Comparison of ENCODE assay signal across 9 cellular contexts in genomic region chr19:12965812-12966135, GRCh38. TPM values are rescaled to one million over a fixed set of nuclear protein-coding genes. Genes with fewer than 3 reads are reported as not detected.
DNase-seq lines count a peak whose midpoint lies in the region; ATAC-seq, FAIRE-seq and TF ChIP-seq lines count a peak whose summit lies in the region.
"Had no signal": no experiment of that assay in that cellular context is flagged by ENCODE, and none has a peak within 500 bp of the region (broad histone marks: within the 10 kb centered on the region; RNA-seq: fewer than 3 reads in every experiment).

No MANE protein-coding gene starts in this region.

- DNase-seq in BE2C (no peak), breast epithelium (ENCODE audit: low spot score in 2 of 2) (no peak), GM19239 (ENCODE audit: insufficient read length, low spot score) (no peak), hepatic stellate cell (ENCODE audit: low spot score) (no peak), hippocampal formation (lab: John Stamatoyannopoulos, UW) (no peak)

- no peak for TF ChIP-seq POLR2A in breast epithelium (IDR thresholded peaks at IDR 0.05)

- H3K9me3 ChIP-seq in BE2C: no peaks in the 10 kb centered on the region
- no peaks in the 10 kb centered on the region for H3K9me3 ChIP-seq in breast epithelium

- H3K4me3 Mint-ChIP-seq in nephron: peak overlapping the region; percentile 73 to 81 (median 73)

- TF ChIP-seq CTCF in BE2C (IDR thresholded peaks at IDR 0.05; ENCODE audit: low read depth, low read length) (no peak), KMS-11 (conservative IDR thresholded peaks at IDR 0.05; ENCODE audit: low read depth, low read length) (no peak), breast epithelium (IDR thresholded peaks at IDR 0.05) (no peak), nephron (IDR thresholded peaks at IDR 0.05; ENCODE audit: unreplicated experiment in 3 of 3) (no peak)

- no peak for FAIRE-seq in GM19239 (lab: Jason Lieb, UNC)

- H3K4me1 ChIP-seq in BE2C: no peaks in the 10 kb centered on the region
- H3K4me1 ChIP-seq in KMS-11 (ENCODE audit: low read depth, poor library complexity, severe bottlenecking): peaks cover 4% of the 10 kb centered on the region
- H3K4me1 ChIP-seq in breast epithelium: no peaks in the 10 kb centered on the region

- H3K4me3 ChIP-seq in BE2C (ENCODE audit: low read depth, low read length): peak overlapping the region; percentile 68
- H3K4me3 ChIP-seq in KMS-11 (IDR thresholded peaks at IDR 0.05; ENCODE audit: insufficient read depth, low read depth, low read length): no peak overlapping the region
- H3K4me3 ChIP-seq in breast epithelium: peak overlapping the region in 2 of 3 donors; percentile 49 to 67

- no peaks in the 10 kb centered on the region for H3K36me3 ChIP-seq in BE2C
- H3K36me3 ChIP-seq in KMS-11 (ENCODE audit: insufficient read depth): no peaks in the 10 kb centered on the region
- no peaks in the 10 kb centered on the region for H3K36me3 ChIP-seq in breast epithelium

- H3K27ac ChIP-seq in KMS-11 (no peak overlapping the region), breast epithelium (peak overlapping the region; percentile 75 to 84)

- intact Hi-C loops in breast epithelium (cut with DNase I; ENCODE audit: low total_unique reads): no loop called here

- no peaks in the 10 kb centered on the region for H3K4me1 Mint-ChIP-seq in nephron

- H3K27me3 Mint-ChIP-seq in nephron (ENCODE audit: low read depth): peaks cover 12% of the 10 kb centered on the region

- no peaks in the 10 kb centered on the region for H3K9me3 Mint-ChIP-seq in nephron

- no peaks in the 10 kb centered on the region for H4K20me1 ChIP-seq in KMS-11 (ENCODE audit: insufficient read depth)

- no peak overlapping the region for H3K27ac Mint-ChIP-seq in nephron

- no peaks in the 10 kb centered on the region for H3K79me2 ChIP-seq in KMS-11 (ENCODE audit: insufficient read depth, low read depth)

- ATAC-seq in GM19395 (IDR thresholded peaks at IDR 0.05; ENCODE audit: unreplicated experiment): no peak

- H3K27me3 ChIP-seq in BE2C (no peaks in the 10 kb centered on the region), KMS-11 (ENCODE audit: insufficient read depth, low read depth) (peaks cover 10% of the 10 kb centered on the region; the same call in 1 of the 2 replicates), breast epithelium (no peaks in the 10 kb centered on the region)

- no peaks in the 10 kb centered on the region for H3K36me3 Mint-ChIP-seq in nephron (ENCODE audit: low read depth)

- peak overlapping the region; percentile 99 for H2AFZ ChIP-seq in KMS-11 (ENCODE audit: low read depth)

- peak overlapping the region; percentile 86 for H3K4me2 ChIP-seq in KMS-11

- peak overlapping the region; percentile 52; the same call in 1 of the 2 replicates for H3K9ac ChIP-seq in KMS-11

RNA-seq across cellular contexts. Expression of gene DAND5, which starts 3.6 kb away (rescaled TPM):
- 0.25 TPM for polyA plus RNA-seq in BE2C (2012; ENCODE audit: insufficient read depth, insufficient read length, low read depth)
- total RNA-seq in breast epithelium: not detected
- total RNA-seq: fibroblast of lung had no signal

RNA-seq across cellular contexts. Expression of gene GADD45GIP1, which starts 8.8 kb away (rescaled TPM):
- 314 TPM for polyA plus RNA-seq in BE2C (2012; ENCODE audit: insufficient read depth, insufficient read length, low read depth)
- 10 to 100 TPM; 30.3 to 44.2 (median 31.5) TPM for total RNA-seq in breast epithelium

RNA-seq across cellular contexts. Expression of gene RAD23A, which starts 20.1 kb away (rescaled TPM):
- 407 TPM for polyA plus RNA-seq in BE2C (2012; ENCODE audit: insufficient read depth, insufficient read length, low read depth)
- 10 to 100 TPM; 65.9 to 84.3 (median 66.5) TPM for total RNA-seq in breast epithelium

RNA-seq across cellular contexts. Expression of gene CALR, which starts 27.4 kb away (rescaled TPM):
- polyA plus RNA-seq in BE2C (2012; ENCODE audit: insufficient read depth, insufficient read length, low read depth): 1,011 TPM
- 100 to 1,000 TPM; 301 to 410 (median 305) TPM for total RNA-seq in breast epithelium

RNA-seq across cellular contexts. Expression of gene NFIX, which starts 29.5 kb away (rescaled TPM):
- polyA plus RNA-seq in BE2C (2012; ENCODE audit: insufficient read depth, insufficient read length, low read depth): 34.1 TPM
- 10 to 100 TPM; 43.6 to 53.9 (median 52.8) TPM for total RNA-seq in breast epithelium
